ENCODE assay signal across 28 cellular contexts in the genomic region with DNA sequence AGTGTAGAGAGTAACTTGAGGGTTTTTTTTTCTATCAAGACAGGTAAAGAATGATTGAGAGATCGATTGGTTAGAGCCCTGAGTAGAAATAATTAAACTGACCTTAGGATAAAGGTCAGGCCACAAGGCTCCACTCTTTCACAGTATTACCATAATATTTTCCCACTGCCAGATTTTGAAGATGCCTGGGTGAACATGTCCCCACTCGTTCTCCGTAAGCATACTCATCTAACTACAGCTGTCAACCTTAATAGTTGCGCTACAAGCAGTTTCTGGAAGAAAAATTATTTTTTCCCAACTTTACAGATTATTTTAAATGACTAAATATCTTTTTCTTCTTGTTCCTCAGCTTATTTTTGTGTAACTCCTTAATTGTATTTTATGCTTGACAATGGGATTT.
"Had no signal": no experiment of that assay in that cellular context is flagged by ENCODE, and none has a peak within 500 bp of the region (broad histone marks: within the 10 kb centered on the region; RNA-seq: fewer than 3 reads in every experiment).

No MANE protein-coding gene starts in this region.

- H3K27me3 Mint-ChIP-seq: progenitor cell of endocrine pancreas; stimulated activated naive B cell treated with anti-CD40 and anti-IgM and Interleukin-4, amounts not matched to agents 10 μg/mL and 1 μg/mL and 100 μg/mL, for 72 hours; stimulated activated naive CD8-positive, alpha-beta T cell treated with anti-CD3 and anti-CD28 coated beads, Interleukin-15, Interleukin-2, amounts not matched to agents 100 ng/mL and 50 ng/mL, for 24 hours; type B pancreatic cell had no signal

- H3K4me3 ChIP-seq: neural progenitor cell, ovary, psoas muscle, right lobe of liver, sigmoid colon, stomach, thoracic aorta, thyroid gland, transverse colon, upper lobe of right lung, uterus had no signal

- DNase-seq: natural killer cell; occipital lobe; ovary; posterior cingulate gyrus; psoas muscle; right cardiac atrium; right lobe of liver; sigmoid colon; small intestine; stimulated activated CD4-positive, alpha-beta T cell treated with anti-CD3 and anti-CD28 coated beads, Interleukin-15, amount 100 ng/mL, for 24 hours; stimulated activated CD4-positive, alpha-beta T cell treated with anti-CD3 and anti-CD28 coated beads, Interleukin-2, amount 100 ng/mL, for 24 hours; stimulated activated CD4-positive, alpha-beta T cell treated with anti-CD3 and anti-CD28 coated beads, Interleukin-2, amount 100 ng/mL, for 48 hours; stimulated activated CD4-positive, alpha-beta T cell treated with anti-CD3 and anti-CD28 coated beads, Interleukin-4, amount 100 ng/mL, for 24 hours; stimulated activated naive B cell treated with anti-CD40 and anti-IgM and Interleukin-4, amounts not matched to agents 10 μg/mL and 1 μg/mL and 100 μg/mL, for 72 hours; stimulated activated naive CD4-positive, alpha-beta T cell treated with Interleukin-2 at 50 U/mL for 16 hours; stomach; thyroid gland; transverse colon; upper lobe of right lung; uterus had no signal

- H3K27ac ChIP-seq: neural progenitor cell, ovary, parathyroid adenoma, psoas muscle, right lobe of liver, sigmoid colon, stomach, thoracic aorta, thyroid gland, transverse colon, upper lobe of right lung, uterus had no signal

- H3K4me1 ChIP-seq: neural progenitor cell, parathyroid adenoma, psoas muscle, right lobe of liver, sigmoid colon, stomach, thyroid gland, transverse colon, upper lobe of right lung, uterus had no signal

- ATAC-seq: natural killer cell; psoas muscle; right cardiac atrium; right lobe of liver; stimulated activated effector memory CD8-positive, alpha-beta T cell treated with anti-CD3 and anti-CD28 coated beads, Interleukin-12 subunit alpha, Interleukin-12 subunit beta, amount 100 ng/mL, for 72 hours; stimulated activated naive B cell treated with anti-CD40 and anti-IgM and Interleukin-4, amounts not matched to agents 10 μg/mL and 1 μg/mL and 100 μg/mL, for 72 hours; upper lobe of right lung had no signal

- H3K27me3 ChIP-seq: neural progenitor cell, ovary, right lobe of liver, sigmoid colon, stomach, thyroid gland, transverse colon, upper lobe of right lung, uterus had no signal

- H3K4me3 Mint-ChIP-seq: natural killer cell; nephron; neural progenitor cell; stimulated activated effector memory CD8-positive, alpha-beta T cell treated with anti-CD3 and anti-CD28 coated beads, Interleukin-12 subunit alpha, Interleukin-12 subunit beta, amount 100 ng/mL, for 72 hours; stimulated activated naive B cell treated with anti-CD40 and anti-IgM and Interleukin-4, amounts not matched to agents 10 μg/mL and 1 μg/mL and 100 μg/mL, for 72 hours; stimulated activated naive CD8-positive, alpha-beta T cell treated with anti-CD3 and anti-CD28 coated beads, Interleukin-15, Interleukin-2, amounts not matched to agents 100 ng/mL and 50 ng/mL, for 24 hours; type B pancreatic cell had no signal

- H3K4me1 Mint-ChIP-seq: nephron; neural progenitor cell; stimulated activated effector memory CD8-positive, alpha-beta T cell treated with anti-CD3 and anti-CD28 coated beads, Interleukin-12 subunit alpha, Interleukin-12 subunit beta, amount 100 ng/mL, for 72 hours; stimulated activated naive B cell treated with anti-CD40 and anti-IgM and Interleukin-4, amounts not matched to agents 10 μg/mL and 1 μg/mL and 100 μg/mL, for 72 hours had no signal

- H3K36me3 ChIP-seq: neural progenitor cell, ovary, thoracic aorta, thyroid gland, upper lobe of right lung had no signal

- H3K9me3 ChIP-seq: ovary, right lobe of liver, thyroid gland had no signal

- H3K27ac Mint-ChIP-seq: natural killer cell; nephron; neural progenitor cell; progenitor cell of endocrine pancreas; stimulated activated effector memory CD8-positive, alpha-beta T cell treated with anti-CD3 and anti-CD28 coated beads, Interleukin-12 subunit alpha, Interleukin-12 subunit beta, amount 100 ng/mL, for 72 hours; stimulated activated naive B cell treated with anti-CD40 and anti-IgM and Interleukin-4, amounts not matched to agents 10 μg/mL and 1 μg/mL and 100 μg/mL, for 72 hours; stimulated activated naive CD8-positive, alpha-beta T cell treated with anti-CD3 and anti-CD28 coated beads, Interleukin-15, Interleukin-2, amounts not matched to agents 100 ng/mL and 50 ng/mL, for 24 hours; type B pancreatic cell had no signal
